9 cellular contexts compared by ENCODE assay signal in genomic region chr1:3614755-3615742, GRCh38. TPM values are rescaled to one million over a fixed set of nuclear protein-coding genes. Genes with fewer than 3 reads are reported as not detected.
A peak's percentile ranks its signal among the peaks of the same experiment; 100 is the strongest.
DNase-seq lines count a peak whose midpoint lies in the region; ATAC-seq, FAIRE-seq and TF ChIP-seq lines count a peak whose summit lies in the region.
"Had no signal": no experiment of that assay in that cellular context is flagged by ENCODE, and none has a peak within 500 bp of the region (broad histone marks: within the 10 kb centered on the region; RNA-seq: fewer than 3 reads in every experiment).

No MANE protein-coding gene starts in this region.

- no peak overlapping the region for H2AK5ac ChIP-seq in neuronal stem cell (ENCODE audit: low read depth, low read length)

- H3K9me1 ChIP-seq in keratinocyte (ENCODE audit: control insufficient read depth, extremely low read depth, insufficient read depth, low read length): no peaks in the 10 kb centered on the region

- no peak overlapping the region for H3K9ac ChIP-seq in keratinocyte (ENCODE audit: control insufficient read depth, extremely low read depth, insufficient read depth, low read length)
- H3K9ac ChIP-seq in neuronal stem cell (ENCODE audit: low read depth, low read length, poor library complexity): no peak overlapping the region

- ATAC-seq in activated T-helper 17 cell treated with anti-CD3 and anti-CD28 coated beads, Interleukin-2, amount 50 U/mL, for 72 hours (replicated peaks): no peak
- ATAC-seq: T-cell had no signal

- H3K79me1 ChIP-seq in neuronal stem cell (ENCODE audit: low read depth, low read length): peaks cover 2% of the 10 kb centered on the region

- WGBS in neuronal stem cell (ENCODE audit: extremely low coverage in 2 of 2, insufficient read length in 2 of 2, insufficient replicate concordance in 1 of 2), 2 donors: no CpG with 5 or more reads among the region's 20 CpGs

- no peak overlapping the region for H2BK12ac ChIP-seq in neuronal stem cell (ENCODE audit: low read length)

- dilution Hi-C loops in keratinocyte (cut with MboI; ENCODE audit: extremely low pct_ligation_motif_present, low sequenced_read_pairs): no loop called here

- TF ChIP-seq CTCF in GM12874 (IDR thresholded peaks at IDR 0.05; ENCODE audit: insufficient read depth, low read depth, low read length) (peak; percentile 61), keratinocyte (optimal IDR thresholded peaks at IDR 0.05 in 1 of 3, IDR thresholded peaks at IDR 0.05 in 1 of 3, conservative IDR thresholded peaks at IDR 0.05 in 1 of 3; ENCODE audit: extremely low read depth in 1 of 3, insufficient read depth in 2 of 3, low read length in 3 of 3) (peak; percentile 61 to 88 (median 74))

- no peak overlapping the region for H4K91ac ChIP-seq in neuronal stem cell (ENCODE audit: low read depth, low read length, poor library complexity)

- H2AFZ ChIP-seq in keratinocyte (ENCODE audit: control insufficient read depth, low read length) (no peak overlapping the region), neuronal stem cell (ENCODE audit: low read length) (no peak overlapping the region)

- no peak overlapping the region for H3K18ac ChIP-seq in neuronal stem cell (ENCODE audit: low read length)

- no peak overlapping the region for H4K8ac ChIP-seq in neuronal stem cell (ENCODE audit: low read depth, low read length)

- no peak overlapping the region for H2BK5ac ChIP-seq in neuronal stem cell (ENCODE audit: low read length)

- H3K36me3 ChIP-seq in keratinocyte (ENCODE audit: control insufficient read depth in 2 of 2, extremely low read depth in 1 of 2, insufficient read depth in 2 of 2, low read length in 2 of 2) (no peaks in the 10 kb centered on the region), neuronal stem cell (replicated peaks in 1 of 2; ENCODE audit: control insufficient read depth in 2 of 2, insufficient read depth in 2 of 2, low read length in 2 of 2) (no peaks in the 10 kb centered on the region)

- no peak overlapping the region for H3K14ac ChIP-seq in neuronal stem cell (ENCODE audit: low read length)

- H3K4me3 ChIP-seq in keratinocyte (ENCODE audit: control insufficient read depth in 2 of 3, extremely low read depth in 1 of 3, insufficient read depth in 2 of 3, low read depth in 1 of 3, low read length in 3 of 3) (no peak overlapping the region), neuronal stem cell (ENCODE audit: low read length in 2 of 2) (no peak overlapping the region)

- DNase-seq in AG08396 (ENCODE audit: low spot score): peak; percentile 71
- DNase-seq in UCSD-AML1 (lab: John Stamatoyannopoulos, UW; ENCODE audit: unreplicated experiment): peak; percentile 49
- no peak for DNase-seq in keratinocyte (ENCODE audit: low read depth, low spot score)
- no peak for DNase-seq in DMS153 treated with DMSO at 0.1 percent for 48 hours (lab: John Stamatoyannopoulos, UW; ENCODE audit: unreplicated experiment)
- no peak for DNase-seq in neuronal stem cell (ENCODE audit: low spot score)
- no peak for DNase-seq in occipital lobe (lab: John Stamatoyannopoulos, UW)

- no peak overlapping the region for H3K4me2 ChIP-seq in keratinocyte (ENCODE audit: control insufficient read depth, extremely low read depth, insufficient read depth, low read depth, low read length)
- H3K4me2 ChIP-seq in neuronal stem cell (ENCODE audit: insufficient read depth, low read length, poor library complexity, severe bottlenecking): no peak overlapping the region

- H2BK15ac ChIP-seq in neuronal stem cell (ENCODE audit: low read length): no peak overlapping the region

- H3K27me3 ChIP-seq in keratinocyte (ENCODE audit: control insufficient read depth, extremely low read depth, insufficient read depth, low read length) (peaks cover 16% of the 10 kb centered on the region), neuronal stem cell (ENCODE audit: control insufficient read depth in 3 of 3, insufficient read depth in 3 of 3, low read depth in 1 of 3, low read length in 3 of 3) (peaks cover 0 to 53% (median 12%) of the 10 kb centered on the region in 3 experiments)

- peak; percentile 23 for FAIRE-seq in keratinocyte (lab: Jason Lieb, UNC)

- H4K20me1 ChIP-seq in keratinocyte (ENCODE audit: control insufficient read depth, extremely low read depth, insufficient read depth, low read length): no peaks in the 10 kb centered on the region

- H3K27me3 Mint-ChIP-seq in activated T-helper 17 cell treated with anti-CD3 and anti-CD28 coated beads, Interleukin-2, amount 50 U/mL, for 72 hours: peaks cover 8% of the 10 kb centered on the region

- no peaks in the 10 kb centered on the region for H3K79me2 ChIP-seq in keratinocyte (ENCODE audit: control insufficient read depth, insufficient read depth, low read length)

- H3K4me1 ChIP-seq in keratinocyte (ENCODE audit: control insufficient read depth, extremely low read depth, insufficient read depth, low read length): peaks cover 8% of the 10 kb centered on the region
- H3K4me1 ChIP-seq in neuronal stem cell (ENCODE audit: control insufficient read depth in 2 of 2, insufficient read depth in 1 of 2, low read depth in 1 of 2, low read length in 2 of 2): peaks cover 30 to 40% of the 10 kb centered on the region in 2 donors

- H3K4me3 Mint-ChIP-seq in activated T-helper 17 cell treated with anti-CD3 and anti-CD28 coated beads, Interleukin-2, amount 50 U/mL, for 72 hours: no peak overlapping the region
- H3K4me3 Mint-ChIP-seq: T-cell had no signal

- H3K4ac ChIP-seq in neuronal stem cell (ENCODE audit: low read length): no peak overlapping the region

- no peaks in the 10 kb centered on the region for H3K9me3 Mint-ChIP-seq in activated T-helper 17 cell treated with anti-CD3 and anti-CD28 coated beads, Interleukin-2, amount 50 U/mL, for 72 hours
- H3K9me3 Mint-ChIP-seq: T-cell had no signal

- H3K9me3 ChIP-seq in keratinocyte (ENCODE audit: control insufficient read depth, low read depth, low read length) (no peaks in the 10 kb centered on the region), neuronal stem cell (replicated peaks in 1 of 2; ENCODE audit: control insufficient read depth in 2 of 2, insufficient read depth in 1 of 2, low read depth in 1 of 2, low read length in 2 of 2) (no peaks in the 10 kb centered on the region)

- H3K27ac ChIP-seq in keratinocyte (ENCODE audit: control insufficient read depth, insufficient read depth, low read length) (no peak overlapping the region), neuronal stem cell (replicated peaks; ENCODE audit: low read length) (no peak overlapping the region)

- H3K27ac Mint-ChIP-seq in activated T-helper 17 cell treated with anti-CD3 and anti-CD28 coated beads, Interleukin-2, amount 50 U/mL, for 72 hours: no peak overlapping the region
- H3K27ac Mint-ChIP-seq: T-cell had no signal

- no peak overlapping the region for H3K23ac ChIP-seq in neuronal stem cell (ENCODE audit: low read depth, low read length, poor library complexity)

- no peaks in the 10 kb centered on the region for H3K36me3 Mint-ChIP-seq in activated T-helper 17 cell treated with anti-CD3 and anti-CD28 coated beads, Interleukin-2, amount 50 U/mL, for 72 hours (ENCODE audit: low read depth)
- H3K36me3 Mint-ChIP-seq: T-cell had no signal

- H2BK120ac ChIP-seq in neuronal stem cell (ENCODE audit: low read depth, low read length): no peak overlapping the region

- H3K4me1 Mint-ChIP-seq in activated T-helper 17 cell treated with anti-CD3 and anti-CD28 coated beads, Interleukin-2, amount 50 U/mL, for 72 hours: peaks cover 5% of the 10 kb centered on the region

RNA-seq across cellular contexts. Expression of gene MEGF6, which starts 3.7 kb away (rescaled TPM):
- polyA plus RNA-seq in keratinocyte: 0.24 to 0.71 TPM (median 0.42 TPM) in 3 replicates
- polyA plus RNA-seq in keratinocyte (2011; ENCODE audit: low read depth): 0.41 TPM
- polyA plus RNA-seq in keratinocyte (2011; cell fraction: cytosol; rRNA removed): 0.06 and 0.23 TPM in 2 replicates
- 2.1 and 3.7 TPM in 2 replicates for polyA plus RNA-seq in keratinocyte (2011; cell fraction: nucleus; rRNA removed)
- polyA plus RNA-seq in keratinocyte (2012; ENCODE audit: low replicate concordance): 0.83 and 0.87 TPM in 2 replicates
- 0.22 to 0.36 TPM (median 0.26 TPM) in 3 replicates for polyA minus RNA-seq in keratinocyte
- polyA minus RNA-seq in keratinocyte (2011; cell fraction: cytosol; rRNA and poly(A)+ RNA removed): 2.9 TPM
- 4.4 and 7.2 TPM in 2 replicates for polyA minus RNA-seq in keratinocyte (2011; cell fraction: nucleus; rRNA and poly(A)+ RNA removed)
- total RNA-seq in activated T-helper 17 cell treated with anti-CD3 and anti-CD28 coated beads, Interleukin-2, amount 50 U/mL, for 72 hours: 1 to 10 TPM; 5.0 to 9.7 TPM
- polyA plus RNA-seq in neuronal stem cell (2013, experiment 1 of 2): 10.3 TPM
- 10.0 TPM for polyA plus RNA-seq in neuronal stem cell (2013, experiment 2 of 2)
- total RNA-seq in occipital lobe: 6.4 TPM

RNA-seq across cellular contexts. Expression of gene TPRG1L, which starts 9.8 kb away (rescaled TPM):
- 57.4 to 83.0 TPM (median 68.1 TPM) in 3 replicates for polyA plus RNA-seq in keratinocyte
- polyA plus RNA-seq in keratinocyte (2011; ENCODE audit: low read depth): 40.0 TPM
- 93.8 and 97.0 TPM in 2 replicates for polyA plus RNA-seq in keratinocyte (2011; cell fraction: cytosol; rRNA removed)
- polyA plus RNA-seq in keratinocyte (2011; cell fraction: nucleus; rRNA removed): 46.3 and 48.6 TPM in 2 replicates
- 54.7 and 73.6 TPM in 2 replicates for polyA plus RNA-seq in keratinocyte (2012; ENCODE audit: low replicate concordance)
- polyA minus RNA-seq in keratinocyte: 47.2 to 96.6 TPM (median 60.1 TPM) in 3 replicates
- 111 TPM for polyA minus RNA-seq in keratinocyte (2011; cell fraction: cytosol; rRNA and poly(A)+ RNA removed)
- polyA minus RNA-seq in keratinocyte (2011; cell fraction: nucleus; rRNA and poly(A)+ RNA removed): 26.0 and 33.8 TPM in 2 replicates
- 10 to 100 TPM in 1 of 2 donors, 1 to 10 TPM in 1; 8.9 to 10.4 TPM for total RNA-seq in activated T-helper 17 cell treated with anti-CD3 and anti-CD28 coated beads, Interleukin-2, amount 50 U/mL, for 72 hours
- 13.4 TPM for polyA plus RNA-seq in neuronal stem cell (2013, experiment 1 of 2)
- 13.2 TPM for polyA plus RNA-seq in neuronal stem cell (2013, experiment 2 of 2)
- total RNA-seq in occipital lobe: 19.0 TPM

RNA-seq across cellular contexts. Expression of gene WRAP73, which starts 34.9 kb away (rescaled TPM):
- 16.6 to 24.9 TPM (median 18.9 TPM) in 3 replicates for polyA plus RNA-seq in keratinocyte
- polyA plus RNA-seq in keratinocyte (2011; ENCODE audit: low read depth): 6.0 TPM
- polyA plus RNA-seq in keratinocyte (2011; cell fraction: cytosol; rRNA removed): 11.1 and 12.0 TPM in 2 replicates
- 29.2 and 36.0 TPM in 2 replicates for polyA plus RNA-seq in keratinocyte (2011; cell fraction: nucleus; rRNA removed)
- 10.9 and 16.7 TPM in 2 replicates for polyA plus RNA-seq in keratinocyte (2012; ENCODE audit: low replicate concordance)
- polyA minus RNA-seq in keratinocyte: 13.6 to 16.0 TPM (median 13.6 TPM) in 3 replicates
- 19.6 TPM for polyA minus RNA-seq in keratinocyte (2011; cell fraction: cytosol; rRNA and poly(A)+ RNA removed)
- polyA minus RNA-seq in keratinocyte (2011; cell fraction: nucleus; rRNA and poly(A)+ RNA removed): 11.8 and 18.2 TPM in 2 replicates
- total RNA-seq in activated T-helper 17 cell treated with anti-CD3 and anti-CD28 coated beads, Interleukin-2, amount 50 U/mL, for 72 hours: 10 to 100 TPM; 14.4 to 27.7 TPM
- polyA plus RNA-seq in neuronal stem cell (2013, experiment 1 of 2): 24.6 TPM
- polyA plus RNA-seq in neuronal stem cell (2013, experiment 2 of 2): 25.7 TPM
- total RNA-seq in occipital lobe: 10.8 TPM

RNA-seq across cellular contexts. Expression of gene TP73, which starts 37.3 kb away (rescaled TPM):
- 0.10 to 0.23 TPM (median 0.14 TPM) in 3 replicates for polyA plus RNA-seq in keratinocyte
- polyA plus RNA-seq in keratinocyte (2011; ENCODE audit: low read depth): 0.12 TPM
- polyA plus RNA-seq in keratinocyte (2011; cell fraction: cytosol; rRNA removed): 0.05 and 0.14 TPM in 2 replicates
- 0.15 and 0.41 TPM in 2 replicates for polyA plus RNA-seq in keratinocyte (2011; cell fraction: nucleus; rRNA removed)
- 0.14 and 0.36 TPM in 2 replicates for polyA plus RNA-seq in keratinocyte (2012; ENCODE audit: low replicate concordance)
- polyA minus RNA-seq in keratinocyte: 0.10 to 0.56 TPM (median 0.10 TPM) in 3 replicates
- polyA minus RNA-seq in keratinocyte (2011; cell fraction: cytosol; rRNA and poly(A)+ RNA removed): not detected
- not detected in 2 replicates for polyA minus RNA-seq in keratinocyte (2011; cell fraction: nucleus; rRNA and poly(A)+ RNA removed)
- 1 to 10 TPM in 1 of 2 donors, under 1 TPM in 1; 0.95 to 1.1 TPM for total RNA-seq in activated T-helper 17 cell treated with anti-CD3 and anti-CD28 coated beads, Interleukin-2, amount 50 U/mL, for 72 hours
- polyA plus RNA-seq in neuronal stem cell (2013, experiment 1 of 2): 0.18 TPM
- polyA plus RNA-seq in neuronal stem cell (2013, experiment 2 of 2): 0.19 TPM
- total RNA-seq in occipital lobe: 0.16 TPM

Comparison
In these comparisons a context has a peak if more than half of its experiments do, and no peak if none do; other contexts are left out.
1. DNase-seq: peak in AG08396 (single experiment) and UCSD-AML1 (single experiment); none in keratinocyte (single experiment), DMS153 treated with DMSO at 0.1 percent for 48 hours (single experiment), neuronal stem cell (single experiment) and occipital lobe (single experiment).